Comparison of ENCODE assay signal across 24 cellular contexts in the genomic region with DNA sequence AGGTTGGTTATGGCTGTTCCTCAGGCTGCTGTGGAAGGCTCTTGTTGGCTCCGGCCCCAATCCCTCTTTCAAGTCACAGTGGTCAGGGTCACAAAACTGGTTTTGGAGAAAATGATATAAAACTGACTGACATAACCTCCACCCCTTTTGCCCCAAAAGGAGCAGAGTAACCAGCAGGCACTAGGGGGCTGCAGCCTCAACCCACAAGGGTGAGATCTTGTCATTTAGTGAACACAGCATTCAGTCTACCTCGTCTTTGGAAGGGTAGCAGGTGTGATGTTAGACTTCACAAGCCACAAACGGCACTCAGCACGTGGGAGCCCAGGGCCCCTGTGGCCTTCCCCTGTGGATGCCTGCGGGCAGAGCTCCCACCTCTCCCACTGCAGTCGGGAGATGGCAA.
A peak's percentile ranks its signal among the peaks of the same experiment; 100 is the strongest.
DNase-seq lines count a peak whose midpoint lies in the region; ATAC-seq and TF ChIP-seq lines count a peak whose summit lies in the region.
"Had no signal": no experiment of that assay in that cellular context is flagged by ENCODE, and none has a peak within 500 bp of the region (broad histone marks: within the 10 kb centered on the region; RNA-seq: fewer than 3 reads in every experiment).

No MANE protein-coding gene starts in this region.

- ATAC-seq in GM23338 (no peak), T-helper 17 cell (no peak), HG02678 (IDR thresholded peaks at IDR 0.05; ENCODE audit: unreplicated experiment) (no peak), GM19351 (IDR thresholded peaks at IDR 0.05; ENCODE audit: unreplicated experiment) (no peak)

- H3K4me3 Mint-ChIP-seq in GM23338: no peak overlapping the region
- peak overlapping the region; percentile 19 for H3K4me3 Mint-ChIP-seq in T-helper 17 cell
- H3K4me3 Mint-ChIP-seq in mesothelial cell of epicardium: no peak overlapping the region
- H3K4me3 Mint-ChIP-seq: B cell; CD8-positive, alpha-beta memory T cell had no signal

- H3K4me3 ChIP-seq in GM23338 (no peak overlapping the region), neutrophil (ENCODE audit: low read depth in 1 of 2, low read length in 1 of 2) (no peak overlapping the region)
- H3K4me3 ChIP-seq in Jurkat, Clone E6-1 (ENCODE audit: low read length): no peak overlapping the region
- H3K4me3 ChIP-seq: SJSA1 had no signal

- DNase-seq in GM23338 (ENCODE audit: low spot score) (no peak), T-helper 17 cell (no peak), mesothelial cell of epicardium (ENCODE audit: low spot score in 2 of 2, unreplicated experiment in 2 of 2) (no peak)
- DNase-seq in Jurkat, Clone E6-1 (ENCODE audit: low read depth, low spot score): peak; percentile 86
- DNase-seq: CD8-positive, alpha-beta memory T cell; DMS 273 treated with DMSO at 0.1 percent for 48 hours; DND-41; KG1; NCI-H1092; NCI-H1436 treated with DMSO at 0.1 percent for 48 hours; NCI-H2029; NCI-H2171; NCI-H226; NCI-H510A; Right ventricle myocardium superior; RPMI8226; T-helper 1 cell; T-helper 9 cell had no signal

- H3K79me2 ChIP-seq in GM23338 (replicated peaks; ENCODE audit: insufficient read depth): no peaks in the 10 kb centered on the region

- H3K4me1 ChIP-seq in GM23338 (ENCODE audit: insufficient read depth) (peaks cover 8% of the 10 kb centered on the region), neutrophil (ENCODE audit: control insufficient read depth in 1 of 2, insufficient read depth in 1 of 2, low read depth in 1 of 2, low read length in 1 of 2) (peaks cover 48 to 51% of the 10 kb centered on the region in 2 experiments)
- H3K4me1 ChIP-seq: SJSA1 had no signal

- H3K36me3 ChIP-seq in GM23338 (ENCODE audit: insufficient read depth): no peaks in the 10 kb centered on the region
- H3K36me3 ChIP-seq in neutrophil: no peaks in the 10 kb centered on the region
- H3K36me3 ChIP-seq: SJSA1 had no signal

- H3K36me3 Mint-ChIP-seq in GM23338 (ENCODE audit: low read depth): no peaks in the 10 kb centered on the region
- H3K36me3 Mint-ChIP-seq in T-helper 17 cell (ENCODE audit: low read depth): no peaks in the 10 kb centered on the region
- no peaks in the 10 kb centered on the region for H3K36me3 Mint-ChIP-seq in mesothelial cell of epicardium
- H3K36me3 Mint-ChIP-seq: CD14-positive monocyte; CD8-positive, alpha-beta memory T cell had no signal

- H3K4me1 Mint-ChIP-seq in GM23338: peaks cover 44% of the 10 kb centered on the region
- peaks cover 2% of the 10 kb centered on the region for H3K4me1 Mint-ChIP-seq in T-helper 17 cell
- H3K4me1 Mint-ChIP-seq in mesothelial cell of epicardium: no peaks in the 10 kb centered on the region
- H3K4me1 Mint-ChIP-seq: CD8-positive, alpha-beta memory T cell had no signal

- H3K4me2 ChIP-seq in GM23338: no peak overlapping the region

- H3K9me2 ChIP-seq in GM23338 (ENCODE audit: insufficient read depth): no peaks in the 10 kb centered on the region

- H2AFZ ChIP-seq in GM23338: peak overlapping the region; percentile 56; the same call in 1 of the 2 replicates

- H3K27me3 Mint-ChIP-seq in GM23338 (ENCODE audit: insufficient read depth, low read depth, poor library complexity) (peaks cover 11% of the 10 kb centered on the region), T-helper 17 cell (peaks cover 21% of the 10 kb centered on the region), mesothelial cell of epicardium (ENCODE audit: low read depth) (peaks cover 22% of the 10 kb centered on the region)
- H3K27me3 Mint-ChIP-seq: B cell; CD8-positive, alpha-beta memory T cell had no signal

- no peaks in the 10 kb centered on the region for H4K20me1 ChIP-seq in GM23338 (replicated peaks; ENCODE audit: insufficient read depth)

- no peak overlapping the region for H3K27ac ChIP-seq in GM23338 (ENCODE audit: low read depth)
- H3K27ac ChIP-seq in neutrophil: peak overlapping the region; percentile 90
- H3K27ac ChIP-seq: SJSA1 had no signal

- no peaks in the 10 kb centered on the region for H3F3A ChIP-seq in GM23338 (replicated peaks; ENCODE audit: low read depth)

- H3K27ac Mint-ChIP-seq in GM23338 (no peak overlapping the region), T-helper 17 cell (no peak overlapping the region), mesothelial cell of epicardium (no peak overlapping the region)
- H3K27ac Mint-ChIP-seq: B cell; CD8-positive, alpha-beta memory T cell had no signal

- TF ChIP-seq CTCF in GM23338 (conservative IDR thresholded peaks at IDR 0.05; ENCODE audit: low read depth in 2 of 2): peak in 1 of 2 experiments; percentile 38; a peak in 2 of 4 replicates
- no peak for TF ChIP-seq CTCF in neutrophil (IDR thresholded peaks at IDR 0.05)
- TF ChIP-seq CTCF in mesothelial cell of epicardium (IDR thresholded peaks at IDR 0.05; ENCODE audit: unreplicated experiment): no peak

- H3K9me3 ChIP-seq in T-helper 17 cell (ENCODE audit: control insufficient read depth, low read length, poor library complexity, severe bottlenecking): no peaks in the 10 kb centered on the region
- no peaks in the 10 kb centered on the region for H3K9me3 ChIP-seq in neutrophil
- H3K9me3 ChIP-seq: SJSA1 had no signal

- no peaks in the 10 kb centered on the region for H3K27me3 ChIP-seq in GM23338 (ENCODE audit: insufficient read depth)
- no peaks in the 10 kb centered on the region for H3K27me3 ChIP-seq in neutrophil
- H3K27me3 ChIP-seq: SJSA1 had no signal

- H3K9me3 Mint-ChIP-seq in GM23338 (no peaks in the 10 kb centered on the region), mesothelial cell of epicardium (no peaks in the 10 kb centered on the region)
- H3K9me3 Mint-ChIP-seq: CD14-positive monocyte had no signal

TF ChIP-seq in GM23338, 12 proteins besides CTCF, POLR2A, EP300 and RAD21 (continues in another document):
- TF ChIP-seq ZNF114 (CRISPR knock-in tag; IDR thresholded peaks at IDR 0.05) (no peak), CREB1 (CRISPR knock-in tag; IDR thresholded peaks at IDR 0.05; ENCODE audit: low read depth) (no peak), STAT1 (IDR thresholded peaks at IDR 0.05; ENCODE audit: unreplicated experiment) (no peak), ZNF331 (CRISPR knock-in tag; IDR thresholded peaks at IDR 0.05; ENCODE audit: low read depth) (no peak), EZH2phosphoT487 (IDR thresholded peaks at IDR 0.05; ENCODE audit: unreplicated experiment) (no peak)
- TF ChIP-seq, protein P1, sequence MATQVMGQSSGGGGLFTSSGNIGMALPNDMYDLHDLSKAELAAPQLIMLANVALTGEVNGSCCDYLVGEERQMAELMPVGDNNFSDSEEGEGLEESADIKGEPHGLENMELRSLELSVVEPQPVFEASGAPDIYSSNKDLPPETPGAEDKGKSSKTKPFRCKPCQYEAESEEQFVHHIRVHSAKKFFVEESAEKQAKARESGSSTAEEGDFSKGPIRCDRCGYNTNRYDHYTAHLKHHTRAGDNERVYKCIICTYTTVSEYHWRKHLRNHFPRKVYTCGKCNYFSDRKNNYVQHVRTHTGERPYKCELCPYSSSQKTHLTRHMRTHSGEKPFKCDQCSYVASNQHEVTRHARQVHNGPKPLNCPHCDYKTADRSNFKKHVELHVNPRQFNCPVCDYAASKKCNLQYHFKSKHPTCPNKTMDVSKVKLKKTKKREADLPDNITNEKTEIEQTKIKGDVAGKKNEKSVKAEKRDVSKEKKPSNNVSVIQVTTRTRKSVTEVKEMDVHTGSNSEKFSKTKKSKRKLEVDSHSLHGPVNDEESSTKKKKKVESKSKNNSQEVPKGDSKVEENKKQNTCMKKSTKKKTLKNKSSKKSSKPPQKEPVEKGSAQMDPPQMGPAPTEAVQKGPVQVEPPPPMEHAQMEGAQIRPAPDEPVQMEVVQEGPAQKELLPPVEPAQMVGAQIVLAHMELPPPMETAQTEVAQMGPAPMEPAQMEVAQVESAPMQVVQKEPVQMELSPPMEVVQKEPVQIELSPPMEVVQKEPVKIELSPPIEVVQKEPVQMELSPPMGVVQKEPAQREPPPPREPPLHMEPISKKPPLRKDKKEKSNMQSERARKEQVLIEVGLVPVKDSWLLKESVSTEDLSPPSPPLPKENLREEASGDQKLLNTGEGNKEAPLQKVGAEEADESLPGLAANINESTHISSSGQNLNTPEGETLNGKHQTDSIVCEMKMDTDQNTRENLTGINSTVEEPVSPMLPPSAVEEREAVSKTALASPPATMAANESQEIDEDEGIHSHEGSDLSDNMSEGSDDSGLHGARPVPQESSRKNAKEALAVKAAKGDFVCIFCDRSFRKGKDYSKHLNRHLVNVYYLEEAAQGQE (IDR thresholded peaks at IDR 0.05; ENCODE audit: unreplicated experiment): no peak
- TF ChIP-seq, protein P2, sequence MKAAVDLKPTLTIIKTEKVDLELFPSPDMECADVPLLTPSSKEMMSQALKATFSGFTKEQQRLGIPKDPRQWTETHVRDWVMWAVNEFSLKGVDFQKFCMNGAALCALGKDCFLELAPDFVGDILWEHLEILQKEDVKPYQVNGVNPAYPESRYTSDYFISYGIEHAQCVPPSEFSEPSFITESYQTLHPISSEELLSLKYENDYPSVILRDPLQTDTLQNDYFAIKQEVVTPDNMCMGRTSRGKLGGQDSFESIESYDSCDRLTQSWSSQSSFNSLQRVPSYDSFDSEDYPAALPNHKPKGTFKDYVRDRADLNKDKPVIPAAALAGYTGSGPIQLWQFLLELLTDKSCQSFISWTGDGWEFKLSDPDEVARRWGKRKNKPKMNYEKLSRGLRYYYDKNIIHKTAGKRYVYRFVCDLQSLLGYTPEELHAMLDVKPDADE (IDR thresholded peaks at IDR 0.05): no peak
